In the genomic region with DNA sequence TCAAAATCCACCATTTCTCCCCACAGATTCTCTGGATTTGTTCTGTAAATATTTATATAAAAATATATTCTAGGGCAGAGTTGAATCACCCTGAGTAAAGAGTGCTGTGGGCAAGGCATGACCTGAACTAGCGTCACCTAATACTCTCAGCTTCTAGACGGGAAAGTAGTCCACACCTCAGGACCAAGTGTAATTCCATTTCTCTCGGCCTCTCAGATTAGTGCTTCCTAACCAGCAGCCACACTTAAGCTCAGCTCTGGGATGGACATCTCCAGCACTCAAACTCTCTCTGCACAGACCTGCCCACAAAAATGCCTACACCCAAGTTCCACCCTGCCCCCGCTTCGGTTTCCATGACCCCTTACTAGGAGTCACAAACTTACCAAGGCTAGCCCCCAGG, we compare ENCODE assay signal across 22 cellular contexts.
"Had no signal": no experiment of that assay in that cellular context is flagged by ENCODE, and none has a peak within 500 bp of the region (broad histone marks: within the 10 kb centered on the region; RNA-seq: fewer than 3 reads in every experiment).

No MANE protein-coding gene starts in this region.

- H3K9me3 Mint-ChIP-seq: activated naive CD8-positive, alpha-beta T cell treated with anti-CD3 and anti-CD28 coated beads for 36 hours; activated T-cell treated with anti-CD3 and anti-CD28 coated beads, Interleukin-2, amount 50 U/mL, for 4 hours; activated T-helper 2 cell treated with anti-CD3 and anti-CD28 coated beads, Interferon-gamma antibody, Interleukin-2, Interleukin-4, amounts not matched to agents 10 μg/mL and 5 μg/mL and 100 μg/mL, durations not matched to agents 14 hours and 24 hours and 36 hours; memory B cell; nephron progenitor cell; WTC11 had no signal

- H3K27me3 ChIP-seq: breast epithelium had no signal

- H3K9me3 ChIP-seq: breast epithelium, esophagus squamous epithelium, gastroesophageal sphincter, heart right ventricle, left lung, mucosa of descending colon, spleen, upper lobe of left lung had no signal

- H3K27ac Mint-ChIP-seq: activated naive CD8-positive, alpha-beta T cell treated with anti-CD3 and anti-CD28 coated beads for 36 hours; activated T-helper 2 cell treated with anti-CD3 and anti-CD28 coated beads, Interferon-gamma antibody, Interleukin-2, Interleukin-4, amounts not matched to agents 10 μg/mL and 5 μg/mL and 100 μg/mL, durations not matched to agents 14 hours and 24 hours and 36 hours; memory B cell; nephron progenitor cell; WTC11 had no signal

- H3K36me3 Mint-ChIP-seq: WTC11 had no signal

- ATAC-seq: activated T-cell treated with anti-CD3 and anti-CD28 coated beads, Interleukin-2, amount 50 U/mL, for 4 hours; gastroesophageal sphincter; heart right ventricle; left lung; mucosa of descending colon; WTC11 had no signal

- H3K27ac ChIP-seq: coronary artery, gastroesophageal sphincter, heart right ventricle, left lung, spleen, upper lobe of left lung had no signal

- H3K4me3 Mint-ChIP-seq: activated naive CD8-positive, alpha-beta T cell treated with anti-CD3 and anti-CD28 coated beads for 36 hours; activated T-cell treated with anti-CD3 and anti-CD28 coated beads, Interleukin-2, amount 50 U/mL, for 4 hours; memory B cell; nephron progenitor cell; WTC11 had no signal

- DNase-seq: activated CD8-positive, alpha-beta memory T cell treated with anti-CD3 and anti-CD28 coated beads, Interleukin-2, amount 50 U/mL, for 48 hours; activated naive CD4-positive, alpha-beta T cell treated with Interleukin-2 at 50 U/mL for 16 hours; activated naive CD8-positive, alpha-beta T cell treated with anti-CD3 and anti-CD28 coated beads for 36 hours; activated T-cell treated with anti-CD3 and anti-CD28 coated beads, Interleukin-2, amount 50 U/mL, for 4 hours; amniotic stem cell; cerebellar nuclear complex; esophagus squamous epithelium; heart right ventricle; nephron progenitor cell; spleen; stimulated activated CD4-positive, alpha-beta T cell treated with anti-CD3 and anti-CD28 coated beads, Interleukin-4, amount 100 ng/mL, for 1 hour; stimulated activated naive CD4-positive, alpha-beta T cell treated with Interleukin-2 at 50 U/mL for 16 hours; T-helper 1 cell; upper lobe of left lung had no signal

- H3K4me3 ChIP-seq: breast epithelium, coronary artery, esophagus squamous epithelium, gastroesophageal sphincter, heart right ventricle, left lung, mucosa of descending colon, spleen, upper lobe of left lung had no signal

- H3K36me3 ChIP-seq: breast epithelium, esophagus squamous epithelium, gastroesophageal sphincter, heart right ventricle, left lung, spleen, upper lobe of left lung had no signal
